In the genomic region with DNA sequence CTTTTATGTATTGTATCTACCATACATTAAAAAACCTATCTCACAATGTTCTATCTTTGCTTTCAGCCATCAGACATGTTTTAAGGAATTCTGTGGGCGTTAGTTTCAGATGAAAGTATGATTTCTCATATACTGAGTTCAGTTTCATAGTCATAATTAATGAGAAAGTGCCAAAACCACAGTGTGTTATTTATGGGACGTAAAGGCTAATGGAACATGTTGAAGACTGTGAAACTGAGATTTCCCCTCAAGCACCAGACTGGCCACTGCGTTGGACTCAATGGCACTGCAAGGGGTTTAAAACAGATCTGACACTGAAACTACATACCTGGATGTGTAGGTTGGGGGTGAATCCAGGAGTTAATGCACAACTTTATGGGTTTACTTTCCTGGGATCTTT, we compare ENCODE assay signal across 14 cellular contexts.
DNase-seq lines count a peak whose midpoint lies in the region; ATAC-seq and TF ChIP-seq lines count a peak whose summit lies in the region.
"Had no signal": no experiment of that assay in that cellular context is flagged by ENCODE, and none has a peak within 500 bp of the region (broad histone marks: within the 10 kb centered on the region; RNA-seq: fewer than 3 reads in every experiment).

No MANE protein-coding gene starts in this region.

- H3K9me2 ChIP-seq in MM.1S (replicated peaks; ENCODE audit: insufficient read depth, low read length): no peaks in the 10 kb centered on the region

- peak overlapping the region; percentile 17; the same call in 1 of the 2 replicates for H3K4me3 ChIP-seq in GM08714 (ENCODE audit: low read length)
- H3K4me3 ChIP-seq in MM.1S (ENCODE audit: low read length): no peak overlapping the region
- H3K4me3 ChIP-seq: heart right ventricle had no signal

- H3K27me3 ChIP-seq in MM.1S (replicated peaks; ENCODE audit: insufficient read depth, low read length): peaks cover 14% of the 10 kb centered on the region; the same call in 1 of the 2 replicates
- H3K27me3 ChIP-seq: heart right ventricle had no signal

- DNase-seq in MM.1S (peak; percentile 52), iPS-NIHi7 (ENCODE audit: extremely low spot score) (no peak), DMS53 treated with DMSO at 0.1 percent for 48 hours (lab: John Stamatoyannopoulos, UW; ENCODE audit: unreplicated experiment) (no peak), germinal center (ENCODE audit: low spot score) (no peak)
- DNase-seq in effector CD4-positive, alpha-beta T cell: no peak
- DNase-seq: activated CD4-positive, CD25-positive, alpha-beta regulatory T cell; Calu3; heart right ventricle; midbrain; nucleus accumbens; T-helper 1 cell had no signal

- no peak for TF ChIP-seq CTCF in MM.1S (IDR thresholded peaks at IDR 0.05; ENCODE audit: low read length)

- H3K36me3 ChIP-seq in MM.1S (replicated peaks; ENCODE audit: insufficient read depth, low read length): no peaks in the 10 kb centered on the region

- H3K4me1 ChIP-seq in MM.1S (ENCODE audit: low read length): peaks cover 11% of the 10 kb centered on the region

- no peaks in the 10 kb centered on the region for H3F3A ChIP-seq in MM.1S (ENCODE audit: insufficient read depth, low read length)

- H4K20me1 ChIP-seq in MM.1S (ENCODE audit: insufficient read depth, low read length): no peaks in the 10 kb centered on the region

- no peak overlapping the region for H3K9ac ChIP-seq in MM.1S (ENCODE audit: low read length)

- no peaks in the 10 kb centered on the region for H3K79me2 ChIP-seq in MM.1S (ENCODE audit: low read length)

- no peak overlapping the region for H3K27ac ChIP-seq in MM.1S (ENCODE audit: low read length)
- H3K27ac ChIP-seq: heart right ventricle had no signal

- H2AFZ ChIP-seq in MM.1S (ENCODE audit: low read length): no peak overlapping the region

- ATAC-seq in GM18519 (IDR thresholded peaks at IDR 0.05; ENCODE audit: low FRiP score, unreplicated experiment): peak; percentile 49
- ATAC-seq in GM21825 (IDR thresholded peaks at IDR 0.05; ENCODE audit: unreplicated experiment): peak; percentile 58
- ATAC-seq: heart right ventricle had no signal

- H3K9me3 ChIP-seq in MM.1S (replicated peaks; ENCODE audit: insufficient read depth, low read length): no peaks in the 10 kb centered on the region
- H3K9me3 ChIP-seq: heart right ventricle had no signal

- H3K4me2 ChIP-seq in MM.1S (ENCODE audit: low read depth, low read length): 0 out of 2 replicates have a peak overlapping the region, but pooled peaks have one; percentile 21
